12 cellular contexts compared by ENCODE assay signal in genomic region chr2:224930124-224930523, GRCh38.
DNase-seq lines count a peak whose midpoint lies in the region; ATAC-seq and TF ChIP-seq lines count a peak whose summit lies in the region.
"Had no signal": no experiment of that assay in that cellular context is flagged by ENCODE, and none has a peak within 500 bp of the region (broad histone marks: within the 10 kb centered on the region; RNA-seq: fewer than 3 reads in every experiment).

No MANE protein-coding gene starts in this region.

- H3K27ac ChIP-seq in ascending aorta (peak overlapping the region; percentile 90 to 97), gastroesophageal sphincter (no peak overlapping the region)
- H3K27ac ChIP-seq: SJSA1 had no signal

- no peak for ATAC-seq in stimulated activated naive CD8-positive, alpha-beta T cell treated with anti-CD3 and anti-CD28 coated beads, Interleukin-15, Interleukin-2, amounts not matched to agents 100 U/mL and 50 U/mL, for 24 hours
- ATAC-seq in HG02678 (IDR thresholded peaks at IDR 0.05; ENCODE audit: unreplicated experiment) (no peak), GM21737 (IDR thresholded peaks at IDR 0.05; ENCODE audit: unreplicated experiment) (no peak), HG03196 (IDR thresholded peaks at IDR 0.05; ENCODE audit: unreplicated experiment) (no peak), gastroesophageal sphincter (no peak)

- no peaks in the 10 kb centered on the region for H3K27me3 Mint-ChIP-seq in stimulated activated naive CD8-positive, alpha-beta T cell treated with anti-CD3 and anti-CD28 coated beads, Interleukin-15, Interleukin-2, amounts not matched to agents 100 ng/mL and 50 ng/mL, for 24 hours
- H3K27me3 Mint-ChIP-seq: brain had no signal

- TF ChIP-seq POLR2A in gastroesophageal sphincter (IDR thresholded peaks at IDR 0.05): no peak

- no peaks in the 10 kb centered on the region for H3K9me3 ChIP-seq in ascending aorta
- no peaks in the 10 kb centered on the region for H3K9me3 ChIP-seq in gastroesophageal sphincter
- H3K9me3 ChIP-seq: SJSA1 had no signal

- H3K36me3 ChIP-seq in ascending aorta (no peaks in the 10 kb centered on the region), gastroesophageal sphincter (no peaks in the 10 kb centered on the region)

- no peak for TF ChIP-seq EP300 in gastroesophageal sphincter (IDR thresholded peaks at IDR 0.05)

- peaks cover 29 to 67% of the 10 kb centered on the region in 2 donors for H3K4me1 ChIP-seq in ascending aorta
- H3K4me1 ChIP-seq in gastroesophageal sphincter: peaks cover 3 to 61% (median 4%) of the 10 kb centered on the region in 3 donors

- no peak overlapping the region for H3K4me3 ChIP-seq in ascending aorta
- H3K4me3 ChIP-seq in gastroesophageal sphincter: no peak overlapping the region
- H3K4me3 ChIP-seq: SJSA1 had no signal

- H3K4me1 Mint-ChIP-seq in stimulated activated naive CD8-positive, alpha-beta T cell treated with anti-CD3 and anti-CD28 coated beads, Interleukin-15, Interleukin-2, amounts not matched to agents 100 ng/mL and 50 ng/mL, for 24 hours (ENCODE audit: low read depth): peaks cover 100% of the 10 kb centered on the region

- 55 to 75% methylated on average over 4 to 5 of the region's 5 CpGs for WGBS in gastroesophageal sphincter (ENCODE audit: low coverage in 1 of 2), 2 donors

- peak overlapping the region; percentile 71 for H3K4me3 Mint-ChIP-seq in stimulated activated naive CD8-positive, alpha-beta T cell treated with anti-CD3 and anti-CD28 coated beads, Interleukin-15, Interleukin-2, amounts not matched to agents 100 ng/mL and 50 ng/mL, for 24 hours
- H3K4me3 Mint-ChIP-seq: brain had no signal

- intact Hi-C loops in ascending aorta (cut with DNase I): loop anchor here (5.0 kb wide), 1 partner anchor 42 kb away; no protein-coding TSS in a partner anchor

- H3K27me3 ChIP-seq in ascending aorta (no peaks in the 10 kb centered on the region), gastroesophageal sphincter (no peaks in the 10 kb centered on the region)
- H3K27me3 ChIP-seq: SJSA1 had no signal

- DNase-seq in stimulated activated naive CD8-positive, alpha-beta T cell treated with anti-CD3 and anti-CD28 coated beads, Interleukin-15, Interleukin-2, amounts not matched to agents 100 U/mL and 50 U/mL, for 24 hours: no peak
- DNase-seq in SKM-1 treated with dmso at 0.1 percent for 144 hours (lab: John Stamatoyannopoulos, UW; ENCODE audit: unreplicated experiment) (peak; percentile 50), ascending aorta (ENCODE audit: low spot score in 2 of 2) (no peak)
- DNase-seq: NCI-H1105, NCI-H510A had no signal

- peaks cover 76% of the 10 kb centered on the region for H3K36me3 Mint-ChIP-seq in stimulated activated naive CD8-positive, alpha-beta T cell treated with anti-CD3 and anti-CD28 coated beads, Interleukin-15, Interleukin-2, amounts not matched to agents 100 ng/mL and 50 ng/mL, for 24 hours (ENCODE audit: low read depth)
- H3K36me3 Mint-ChIP-seq: brain had no signal

- peak overlapping the region; percentile 99 for H3K27ac Mint-ChIP-seq in stimulated activated naive CD8-positive, alpha-beta T cell treated with anti-CD3 and anti-CD28 coated beads, Interleukin-15, Interleukin-2, amounts not matched to agents 100 ng/mL and 50 ng/mL, for 24 hours

- TF ChIP-seq CTCF in ascending aorta (IDR thresholded peaks at IDR 0.05) (no peak), gastroesophageal sphincter (IDR thresholded peaks at IDR 0.05) (no peak)

- no peaks in the 10 kb centered on the region for H3K9me3 Mint-ChIP-seq in stimulated activated naive CD8-positive, alpha-beta T cell treated with anti-CD3 and anti-CD28 coated beads, Interleukin-15, Interleukin-2, amounts not matched to agents 100 ng/mL and 50 ng/mL, for 24 hours

Comparison
In these comparisons a context has a peak if more than half of its experiments do, and no peak if none do; other contexts are left out.
1. H3K27ac ChIP-seq: peak in ascending aorta (2 of 2); none in gastroesophageal sphincter (0 of 4).